Comparison of ENCODE assay signal across 1 cellular context in genomic region chr13:80612804-80613203, GRCh38.
TF ChIP-seq lines count a peak whose summit lies in the region.

No MANE protein-coding gene starts in this region.

TF ChIP-seq in GM23338, 12 proteins besides CTCF, POLR2A, EP300 and RAD21:
- TF ChIP-seq STAT1 (IDR thresholded peaks at IDR 0.05; ENCODE audit: unreplicated experiment) (no peak), EZH2phosphoT487 (IDR thresholded peaks at IDR 0.05; ENCODE audit: unreplicated experiment) (no peak), JUNB (IDR thresholded peaks at IDR 0.05; ENCODE audit: unreplicated experiment) (no peak), ZNF331 (CRISPR knock-in tag; IDR thresholded peaks at IDR 0.05; ENCODE audit: low read depth) (no peak), CREB1 (CRISPR knock-in tag; IDR thresholded peaks at IDR 0.05; ENCODE audit: low read depth) (no peak), ZNF462 (CRISPR knock-in tag; IDR thresholded peaks at IDR 0.05) (no peak), EZH2 (IDR thresholded peaks at IDR 0.05; ENCODE audit: low read depth, unreplicated experiment) (no peak), ZNF114 (CRISPR knock-in tag; IDR thresholded peaks at IDR 0.05) (no peak), POLR2AphosphoS5 (IDR thresholded peaks at IDR 0.05; ENCODE audit: low read depth) (no peak), REST (IDR thresholded peaks at IDR 0.05; ENCODE audit: unreplicated experiment) (no peak), NANOG (IDR thresholded peaks at IDR 0.05; ENCODE audit: borderline replicate concordance) (no peak)
- TF ChIP-seq, protein P1, sequence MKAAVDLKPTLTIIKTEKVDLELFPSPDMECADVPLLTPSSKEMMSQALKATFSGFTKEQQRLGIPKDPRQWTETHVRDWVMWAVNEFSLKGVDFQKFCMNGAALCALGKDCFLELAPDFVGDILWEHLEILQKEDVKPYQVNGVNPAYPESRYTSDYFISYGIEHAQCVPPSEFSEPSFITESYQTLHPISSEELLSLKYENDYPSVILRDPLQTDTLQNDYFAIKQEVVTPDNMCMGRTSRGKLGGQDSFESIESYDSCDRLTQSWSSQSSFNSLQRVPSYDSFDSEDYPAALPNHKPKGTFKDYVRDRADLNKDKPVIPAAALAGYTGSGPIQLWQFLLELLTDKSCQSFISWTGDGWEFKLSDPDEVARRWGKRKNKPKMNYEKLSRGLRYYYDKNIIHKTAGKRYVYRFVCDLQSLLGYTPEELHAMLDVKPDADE (IDR thresholded peaks at IDR 0.05), result no peak
